In the genomic region with DNA sequence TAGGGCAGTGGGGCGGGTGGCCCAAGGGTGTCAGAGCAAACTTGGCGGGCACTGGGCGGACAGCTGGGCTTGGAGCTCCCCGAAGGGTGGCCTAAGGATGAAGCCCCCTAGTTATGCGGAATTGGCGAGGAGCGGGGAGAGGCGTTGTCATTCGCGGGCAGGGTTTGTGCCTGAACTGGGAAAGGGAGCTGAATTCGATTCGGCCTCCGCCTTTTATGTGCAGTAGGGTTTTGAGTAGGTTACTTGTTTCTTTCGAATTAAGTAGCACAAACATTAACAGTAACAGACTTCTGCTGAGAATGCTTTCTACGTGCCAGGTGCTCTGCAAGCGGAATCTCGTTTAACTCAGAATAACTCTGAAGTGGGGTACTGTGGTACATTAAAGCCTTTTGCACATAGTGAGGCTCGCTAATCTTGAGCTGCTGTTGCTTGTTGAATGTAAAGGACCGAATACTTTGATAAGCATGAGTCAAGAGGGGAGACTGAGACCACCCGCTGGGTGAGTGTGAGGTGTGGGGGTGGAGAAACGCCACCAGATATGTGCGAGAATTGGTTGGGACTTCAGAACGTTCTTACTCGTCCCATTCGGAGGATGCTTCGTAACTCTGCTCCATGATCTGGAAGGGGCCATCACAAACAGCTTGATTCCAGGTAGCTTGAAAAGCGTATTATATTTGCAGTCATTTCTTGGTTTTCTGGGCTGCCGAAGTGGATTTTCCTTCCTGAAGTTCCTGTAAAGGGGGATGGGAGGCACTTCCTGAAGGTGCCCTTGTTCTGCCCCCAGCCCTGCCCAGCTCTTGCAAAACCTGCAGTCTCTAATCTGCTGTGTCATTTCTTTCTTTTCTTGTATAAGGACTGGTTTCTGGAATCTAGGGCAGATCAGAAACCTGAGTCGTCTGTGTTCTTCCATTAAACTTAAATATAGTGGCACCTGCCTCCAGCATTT, we compare ENCODE assay signal across 1 cellular context.
TF ChIP-seq lines count a peak whose summit lies in the region.

No MANE protein-coding gene starts in this region.

TF ChIP-seq in HepG2, 621 proteins besides CTCF, POLR2A, EP300 and RAD21 (continues in another document):
- TF ChIP-seq ARID4A (CRISPR knock-in tag; IDR thresholded peaks at IDR 0.05; ENCODE audit: borderline replicate concordance) (no peak; the same call in 1 of the 2 replicates), BHLHE40 (IDR thresholded peaks at IDR 0.05; ENCODE audit: low read length) (no peak), POLR2AphosphoS2 (IDR thresholded peaks at IDR 0.05; ENCODE audit: low read depth, low read length) (no peak; the same call in 1 of the 2 replicates), ETV5 (CRISPR knock-in tag; IDR thresholded peaks at IDR 0.05; ENCODE audit: borderline replicate concordance) (peak; percentile 45; the same call in 1 of the 2 replicates), PLRG1 (conservative IDR thresholded peaks at IDR 0.05) (no peak), ZNF10 (CRISPR knock-in tag; IDR thresholded peaks at IDR 0.05; ENCODE audit: borderline replicate concordance, low read depth) (no peak), MBD4 (IDR thresholded peaks at IDR 0.05; ENCODE audit: borderline replicate concordance, low read length) (no peak), ZNF382 (CRISPR knock-in tag; IDR thresholded peaks at IDR 0.05; ENCODE audit: borderline replicate concordance) (no peak), ZNF644 (CRISPR knock-in tag; IDR thresholded peaks at IDR 0.05; ENCODE audit: low read depth) (no peak), ZZZ3 (CRISPR knock-in tag; IDR thresholded peaks at IDR 0.05; ENCODE audit: borderline replicate concordance) (0 out of 2 replicates have a peak, but pooled peaks have one; percentile 43), SALL2 (CRISPR knock-in tag; IDR thresholded peaks at IDR 0.05) (no peak), SALL1 (CRISPR knock-in tag; IDR thresholded peaks at IDR 0.05) (no peak), HMG20A (CRISPR knock-in tag; IDR thresholded peaks at IDR 0.05; ENCODE audit: borderline replicate concordance) (peak; percentile 15; the same call in 1 of the 2 replicates), HOXA9 (CRISPR knock-in tag; IDR thresholded peaks at IDR 0.05; ENCODE audit: borderline replicate concordance) (no peak), ZNF674 (CRISPR knock-in tag; IDR thresholded peaks at IDR 0.05; ENCODE audit: low read depth) (no peak), CREB3 (CRISPR knock-in tag; IDR thresholded peaks at IDR 0.05) (peak; percentile 7; the same call in 1 of the 2 replicates), DNMT3B (CRISPR knock-in tag; conservative IDR thresholded peaks at IDR 0.05) (peak; percentile 55), ZBTB7A (CRISPR knock-in tag; IDR thresholded peaks at IDR 0.05) (no peak), MEIS2 (CRISPR knock-in tag; IDR thresholded peaks at IDR 0.05) (no peak), FOXP1 (IDR thresholded peaks at IDR 0.05) (no peak), FOXP1 (CRISPR knock-in tag; IDR thresholded peaks at IDR 0.05) (no peak), ZNF570 (CRISPR knock-in tag; IDR thresholded peaks at IDR 0.05; ENCODE audit: borderline replicate concordance) (no peak), NFIB (CRISPR knock-in tag; IDR thresholded peaks at IDR 0.05; ENCODE audit: borderline replicate concordance) (no peak), SNAPC2 (CRISPR knock-in tag; IDR thresholded peaks at IDR 0.05) (no peak), HIVEP1 (CRISPR knock-in tag; IDR thresholded peaks at IDR 0.05) (no peak), ARHGAP35 (CRISPR knock-in tag; IDR thresholded peaks at IDR 0.05; ENCODE audit: borderline replicate concordance) (no peak), THAP11 (CRISPR knock-in tag; IDR thresholded peaks at IDR 0.05) (peak; percentile 38; the same call in 1 of the 2 replicates), MYC (CRISPR knock-in tag; IDR thresholded peaks at IDR 0.05; ENCODE audit: borderline replicate concordance) (no peak), GTF2F1 (IDR thresholded peaks at IDR 0.05; ENCODE audit: low read length) (peak; percentile 61; the same call in 1 of the 2 replicates), FOXA1 (IDR thresholded peaks at IDR 0.05) (no peak), FOXA1 (CRISPR knock-in tag; IDR thresholded peaks at IDR 0.05) (no peak), TEAD2 (CRISPR knock-in tag; IDR thresholded peaks at IDR 0.05) (no peak), GATAD2A (CRISPR knock-in tag; IDR thresholded peaks at IDR 0.05) (peak; percentile 58; the same call in 1 of the 2 replicates), ATAD3A (CRISPR knock-in tag; IDR thresholded peaks at IDR 0.05) (no peak), U2AF2 (IDR thresholded peaks at IDR 0.05; ENCODE audit: low read depth, low read length) (no peak), ZNF543 (CRISPR knock-in tag; IDR thresholded peaks at IDR 0.05) (0 out of 2 replicates have a peak, but pooled peaks have one; percentile 24), ISX (CRISPR knock-in tag; conservative IDR thresholded peaks at IDR 0.05) (no peak), ZFP36L2 (CRISPR knock-in tag; IDR thresholded peaks at IDR 0.05) (no peak), ZNF263 (CRISPR knock-in tag; IDR thresholded peaks at IDR 0.05) (no peak), CAMTA2 (CRISPR knock-in tag; IDR thresholded peaks at IDR 0.05; ENCODE audit: borderline replicate concordance) (no peak), ZBTB10 (CRISPR knock-in tag; IDR thresholded peaks at IDR 0.05; ENCODE audit: borderline replicate concordance) (no peak; the same call in 1 of the 2 replicates), HHEX (CRISPR knock-in tag; IDR thresholded peaks at IDR 0.05) (0 out of 2 replicates have a peak, but pooled peaks have one; percentile 5), TERF1 (CRISPR knock-in tag; IDR thresholded peaks at IDR 0.05) (0 out of 2 replicates have a peak, but pooled peaks have one; percentile 8)
- TF ChIP-seq, protein P1, sequence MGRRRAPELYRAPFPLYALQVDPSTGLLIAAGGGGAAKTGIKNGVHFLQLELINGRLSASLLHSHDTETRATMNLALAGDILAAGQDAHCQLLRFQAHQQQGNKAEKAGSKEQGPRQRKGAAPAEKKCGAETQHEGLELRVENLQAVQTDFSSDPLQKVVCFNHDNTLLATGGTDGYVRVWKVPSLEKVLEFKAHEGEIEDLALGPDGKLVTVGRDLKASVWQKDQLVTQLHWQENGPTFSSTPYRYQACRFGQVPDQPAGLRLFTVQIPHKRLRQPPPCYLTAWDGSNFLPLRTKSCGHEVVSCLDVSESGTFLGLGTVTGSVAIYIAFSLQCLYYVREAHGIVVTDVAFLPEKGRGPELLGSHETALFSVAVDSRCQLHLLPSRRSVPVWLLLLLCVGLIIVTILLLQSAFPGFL (CRISPR knock-in tag; IDR thresholded peaks at IDR 0.05) = no peak
- TF ChIP-seq, protein P2, sequence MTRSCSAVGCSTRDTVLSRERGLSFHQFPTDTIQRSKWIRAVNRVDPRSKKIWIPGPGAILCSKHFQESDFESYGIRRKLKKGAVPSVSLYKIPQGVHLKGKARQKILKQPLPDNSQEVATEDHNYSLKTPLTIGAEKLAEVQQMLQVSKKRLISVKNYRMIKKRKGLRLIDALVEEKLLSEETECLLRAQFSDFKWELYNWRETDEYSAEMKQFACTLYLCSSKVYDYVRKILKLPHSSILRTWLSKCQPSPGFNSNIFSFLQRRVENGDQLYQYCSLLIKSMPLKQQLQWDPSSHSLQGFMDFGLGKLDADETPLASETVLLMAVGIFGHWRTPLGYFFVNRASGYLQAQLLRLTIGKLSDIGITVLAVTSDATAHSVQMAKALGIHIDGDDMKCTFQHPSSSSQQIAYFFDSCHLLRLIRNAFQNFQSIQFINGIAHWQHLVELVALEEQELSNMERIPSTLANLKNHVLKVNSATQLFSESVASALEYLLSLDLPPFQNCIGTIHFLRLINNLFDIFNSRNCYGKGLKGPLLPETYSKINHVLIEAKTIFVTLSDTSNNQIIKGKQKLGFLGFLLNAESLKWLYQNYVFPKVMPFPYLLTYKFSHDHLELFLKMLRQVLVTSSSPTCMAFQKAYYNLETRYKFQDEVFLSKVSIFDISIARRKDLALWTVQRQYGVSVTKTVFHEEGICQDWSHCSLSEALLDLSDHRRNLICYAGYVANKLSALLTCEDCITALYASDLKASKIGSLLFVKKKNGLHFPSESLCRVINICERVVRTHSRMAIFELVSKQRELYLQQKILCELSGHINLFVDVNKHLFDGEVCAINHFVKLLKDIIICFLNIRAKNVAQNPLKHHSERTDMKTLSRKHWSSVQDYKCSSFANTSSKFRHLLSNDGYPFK (CRISPR knock-in tag; IDR thresholded peaks at IDR 0.05; ENCODE audit: borderline replicate concordance) = no peak
- TF ChIP-seq, protein P3, sequence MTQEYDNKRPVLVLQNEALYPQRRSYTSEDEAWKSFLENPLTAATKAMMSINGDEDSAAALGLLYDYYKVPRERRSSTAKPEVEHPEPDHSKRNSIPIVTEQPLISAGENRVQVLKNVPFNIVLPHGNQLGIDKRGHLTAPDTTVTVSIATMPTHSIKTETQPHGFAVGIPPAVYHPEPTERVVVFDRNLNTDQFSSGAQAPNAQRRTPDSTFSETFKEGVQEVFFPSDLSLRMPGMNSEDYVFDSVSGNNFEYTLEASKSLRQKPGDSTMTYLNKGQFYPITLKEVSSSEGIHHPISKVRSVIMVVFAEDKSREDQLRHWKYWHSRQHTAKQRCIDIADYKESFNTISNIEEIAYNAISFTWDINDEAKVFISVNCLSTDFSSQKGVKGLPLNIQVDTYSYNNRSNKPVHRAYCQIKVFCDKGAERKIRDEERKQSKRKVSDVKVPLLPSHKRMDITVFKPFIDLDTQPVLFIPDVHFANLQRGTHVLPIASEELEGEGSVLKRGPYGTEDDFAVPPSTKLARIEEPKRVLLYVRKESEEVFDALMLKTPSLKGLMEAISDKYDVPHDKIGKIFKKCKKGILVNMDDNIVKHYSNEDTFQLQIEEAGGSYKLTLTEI (CRISPR knock-in tag; conservative IDR thresholded peaks at IDR 0.05) = no peak
- TF ChIP-seq, protein P4, sequence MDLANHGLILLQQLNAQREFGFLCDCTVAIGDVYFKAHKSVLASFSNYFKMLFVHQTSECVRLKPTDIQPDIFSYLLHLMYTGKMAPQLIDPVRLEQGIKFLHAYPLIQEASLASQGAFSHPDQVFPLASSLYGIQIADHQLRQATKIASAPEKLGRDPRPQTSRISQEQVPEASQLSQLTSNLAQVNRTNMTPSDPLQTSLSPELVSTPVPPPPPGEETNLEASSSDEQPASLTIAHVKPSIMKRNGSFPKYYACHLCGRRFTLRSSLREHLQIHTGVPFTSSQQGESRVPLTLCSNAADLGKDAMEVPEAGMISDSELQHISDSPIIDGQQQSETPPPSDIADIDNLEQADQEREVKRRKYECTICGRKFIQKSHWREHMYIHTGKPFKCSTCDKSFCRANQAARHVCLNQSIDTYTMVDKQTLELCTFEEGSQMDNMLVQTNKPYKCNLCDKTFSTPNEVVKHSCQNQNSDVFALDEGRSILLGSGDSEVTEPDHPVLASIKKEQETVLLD (CRISPR knock-in tag; IDR thresholded peaks at IDR 0.05; ENCODE audit: low read depth) = no peak
